In genomic region chr11:324611-325517, GRCh38 we compare ENCODE assay signal across 11 cellular contexts. TPM values are rescaled to one million over a fixed set of nuclear protein-coding genes. Genes with fewer than 3 reads are reported as not detected.
DNase-seq lines count a peak whose midpoint lies in the region; ATAC-seq and TF ChIP-seq lines count a peak whose summit lies in the region.
"Not testable (repeated sequence)": the region's sequence is repeated elsewhere in the genome, so short reads cannot be mapped to it uniquely, and the experiment has no call there.
"Had no signal": no experiment of that assay in that cellular context is flagged by ENCODE, and none has a peak within 500 bp of the region (broad histone marks: within the 10 kb centered on the region; RNA-seq: fewer than 3 reads in every experiment).

No MANE protein-coding gene starts in this region.

- TF ChIP-seq POLR2A in testis (IDR thresholded peaks at IDR 0.05) = not testable (repeated sequence)

- H3K9me3 Mint-ChIP-seq in activated naive CD4-positive, alpha-beta T cell treated with anti-CD3 and anti-CD28 coated beads for 36 hours; mesothelial cell of epicardium: not testable (repeated sequence)

- not testable (repeated sequence) for H3K36me3 Mint-ChIP-seq in activated naive CD4-positive, alpha-beta T cell treated with anti-CD3 and anti-CD28 coated beads for 36 hours (ENCODE audit: low read depth); mesothelial cell of epicardium

- H3K27ac ChIP-seq in AG04450 (ENCODE audit: low read depth, low read length) (peak overlapping the region; percentile 21), Panc1 (ENCODE audit: low read length) (peak overlapping the region; percentile 53), coronary artery (peak overlapping the region; percentile 60 to 88), rectal smooth muscle tissue (ENCODE audit: low read depth, low read length) (peak overlapping the region; percentile 92), testis (peak overlapping the region; percentile 91 to 94)

- POLR2A ChIA-PET in AG04450 (lab: Yijun Ruan, JAX) (interaction anchor here (1.0 kb wide), 1 partner anchor 31 kb away, joined by 4 read pairs; no protein-coding TSS in a partner anchor), Panc1 (lab: Charles Lee) (interaction anchor here (0.8 to 1.3 kb wide), 3 partner anchors 15 to 77 kb away, joined by 3 to 5 read pairs (median 3); no protein-coding TSS in a partner anchor)

- H3K4me1 ChIP-seq in Panc1 (ENCODE audit: control insufficient read depth, insufficient read depth, low read length) = peaks cover 32% of the 10 kb centered on the region
- peaks cover 32% of the 10 kb centered on the region for H3K4me1 ChIP-seq in rectal smooth muscle tissue (ENCODE audit: control insufficient read depth, insufficient read depth, low read length)
- peaks cover 67% of the 10 kb centered on the region for H3K4me1 ChIP-seq in testis

- H3K27me3 ChIP-seq in AG04450 (ENCODE audit: control insufficient read depth, insufficient read depth, low read length); Panc1 (ENCODE audit: control insufficient read depth, insufficient read depth, low read length); rectal smooth muscle tissue (ENCODE audit: control insufficient read depth, insufficient read depth, low read length); testis: not testable (repeated sequence)

- not testable (repeated sequence) for H3K4me3 Mint-ChIP-seq in activated naive CD4-positive, alpha-beta T cell treated with anti-CD3 and anti-CD28 coated beads for 36 hours
- H3K4me3 Mint-ChIP-seq in mesothelial cell of epicardium = peak overlapping the region; percentile 32

- H3K4me3 ChIP-seq in AG04450 (ENCODE audit: low read depth, low read length); Panc1 (ENCODE audit: low read depth in 2 of 2, low read length in 2 of 2); rectal smooth muscle tissue (ENCODE audit: low read length); testis: not testable (repeated sequence)
- H3K4me3 ChIP-seq in coronary artery = peak overlapping the region; percentile 43

- H3K9ac ChIP-seq in rectal smooth muscle tissue (ENCODE audit: low read length) = not testable (repeated sequence)

- BruUV-seq in Panc1 (replicated peaks; lab: Mats Ljungman, UMichigan) = not testable (repeated sequence)

- ATAC-seq in Panc1, left cardiac atrium: not testable (repeated sequence)

- in situ Hi-C loops in Panc1 (cut with HindIII; ENCODE audit: low pct_unique_long_range_greater_than_20kb, low sequenced_read_pairs) = not testable (repeated sequence)

- CTCF ChIA-PET in AG04450 (lab: Charles Lee); Panc1 (lab: Charles Lee): not testable (repeated sequence)
- CTCF ChIA-PET in activated naive CD4-positive, alpha-beta T cell treated with anti-CD3 and anti-CD28 coated beads for 36 hours (lab: Charles Lee) = interaction anchor here (0.8 to 1.1 kb wide), 2 partner anchors 12 to 15 kb away, joined by 4 to 6 read pairs; no protein-coding TSS in a partner anchor

- peak overlapping the region; percentile 69 for H3K27ac Mint-ChIP-seq in activated naive CD4-positive, alpha-beta T cell treated with anti-CD3 and anti-CD28 coated beads for 36 hours
- peak overlapping the region; percentile 95 for H3K27ac Mint-ChIP-seq in mesothelial cell of epicardium

- WGBS in testis, 2 donors = 29 to 35% methylated on average over 25 to 28 of the region's 34 CpGs

- not testable (repeated sequence) for H3K36me3 ChIP-seq in Panc1 (ENCODE audit: control insufficient read depth, insufficient read depth, low read length); rectal smooth muscle tissue (ENCODE audit: control insufficient read depth, insufficient read depth, low read length); testis (ENCODE audit: low read depth, missing control alignments)

- peaks cover 62% of the 10 kb centered on the region for H3K4me1 Mint-ChIP-seq in activated naive CD4-positive, alpha-beta T cell treated with anti-CD3 and anti-CD28 coated beads for 36 hours (ENCODE audit: low read depth)
- H3K4me1 Mint-ChIP-seq in mesothelial cell of epicardium = peaks cover 38% of the 10 kb centered on the region

- not testable (repeated sequence) for H3K9me3 ChIP-seq in AG04450 (ENCODE audit: control insufficient read depth, insufficient read depth, low read length); Panc1 (ENCODE audit: control insufficient read depth, insufficient read depth, low read depth, low read length); testis

- not testable (repeated sequence) for TF ChIP-seq CTCF in AG04450 (IDR thresholded peaks at IDR 0.05; ENCODE audit: low read depth, low read length); Panc1 (IDR thresholded peaks at IDR 0.05); coronary artery (IDR thresholded peaks at IDR 0.05); mesothelial cell of epicardium (IDR thresholded peaks at IDR 0.05; ENCODE audit: unreplicated experiment); testis (IDR thresholded peaks at IDR 0.05)

- DNase-seq in AG04450 (ENCODE audit: low read depth, low spot score); Panc1 (ENCODE audit: low read depth, low spot score); activated naive CD4-positive, alpha-beta T cell treated with anti-CD3 and anti-CD28 coated beads for 36 hours; mesothelial cell of epicardium (ENCODE audit: low spot score in 2 of 2, unreplicated experiment in 2 of 2): not testable (repeated sequence)
- DNase-seq in coronary artery (ENCODE audit: low spot score) (peak; percentile 70), left cardiac atrium (peak; percentile 57), testis (peak; percentile 78)

- intact Hi-C loops in Panc1 (cut with micrococcal nuclease; ENCODE audit: unreplicated experiment); activated naive CD4-positive, alpha-beta T cell treated with anti-CD3 and anti-CD28 coated beads for 36 hours (cut with micrococcal nuclease); left cardiac atrium (cut with DNase I); testis (cut with DNase I; ENCODE audit: low total_unique reads): not testable (repeated sequence)

- H3K27me3 Mint-ChIP-seq in activated naive CD4-positive, alpha-beta T cell treated with anti-CD3 and anti-CD28 coated beads for 36 hours (ENCODE audit: low read depth); mesothelial cell of epicardium (ENCODE audit: low read depth): not testable (repeated sequence)

RNA-seq across cellular contexts. Expression of gene IFITM3, which starts 4.2 kb away (rescaled TPM):
- polyA plus RNA-seq in AG04450 (2011; rRNA removed) (426 and 760 TPM in 2 replicates), testis (ENCODE audit: insufficient read depth, low read depth, low replicate concordance) (717 TPM)
- polyA minus RNA-seq in AG04450 (2011; rRNA and poly(A)+ RNA removed) = 529 and 721 TPM in 2 replicates
- total RNA-seq in Panc1 (2021; ENCODE audit: unreplicated experiment) (614 TPM), left cardiac atrium (100 to 1,000 TPM; 669 to 779 TPM), mesothelial cell of epicardium (540 to 561 TPM (median 547 TPM) in 3 replicates), testis (100 to 1,000 TPM; 256 to 459 TPM)
- polyA plus RNA-seq in Panc1 (2012; ENCODE audit: insufficient read length) = 1,322 TPM
- 10 to 100 TPM; 54.5 to 56.6 TPM for total RNA-seq in activated naive CD4-positive, alpha-beta T cell treated with anti-CD3 and anti-CD28 coated beads for 36 hours

RNA-seq across cellular contexts. Expression of gene IFITM1, which starts 11.0 kb away (rescaled TPM):
- polyA plus RNA-seq in AG04450 (2011; rRNA removed) (62.1 and 81.6 TPM in 2 replicates), testis (ENCODE audit: insufficient read depth, low read depth, low replicate concordance) (146 TPM)
- polyA minus RNA-seq in AG04450 (2011; rRNA and poly(A)+ RNA removed) = 50.6 and 68.9 TPM in 2 replicates
- total RNA-seq in Panc1 (2021; ENCODE audit: unreplicated experiment) (66.3 TPM), left cardiac atrium (100 to 1,000 TPM; 151 to 215 TPM), mesothelial cell of epicardium (120 to 128 TPM (median 122 TPM) in 3 replicates), testis (10 to 100 TPM; 63.1 to 93.3 TPM)
- 206 TPM for polyA plus RNA-seq in Panc1 (2012; ENCODE audit: insufficient read length)
- 100 to 1,000 TPM; 359 to 378 TPM for total RNA-seq in activated naive CD4-positive, alpha-beta T cell treated with anti-CD3 and anti-CD28 coated beads for 36 hours

RNA-seq across cellular contexts. Expression of gene IFITM2, which starts 17.2 kb away (rescaled TPM):
- polyA plus RNA-seq in AG04450 (2011; rRNA removed) (219 and 367 TPM in 2 replicates), testis (ENCODE audit: insufficient read depth, low read depth, low replicate concordance) (283 TPM)
- 189 and 258 TPM in 2 replicates for polyA minus RNA-seq in AG04450 (2011; rRNA and poly(A)+ RNA removed)
- total RNA-seq in Panc1 (2021; ENCODE audit: unreplicated experiment) (183 TPM), left cardiac atrium (100 to 1,000 TPM; 420 to 494 TPM), mesothelial cell of epicardium (208 to 224 TPM (median 210 TPM) in 3 replicates), testis (100 to 1,000 TPM; 119 to 169 TPM)
- 402 TPM for polyA plus RNA-seq in Panc1 (2012; ENCODE audit: insufficient read length)
- total RNA-seq in activated naive CD4-positive, alpha-beta T cell treated with anti-CD3 and anti-CD28 coated beads for 36 hours = 100 to 1,000 TPM; 760 to 802 TPM

RNA-seq across cellular contexts. Expression of gene IFITM5, which starts 25.5 kb away (rescaled TPM):
- polyA plus RNA-seq in AG04450 (2011; rRNA removed) = not detected in 2 replicates
- not detected in 2 replicates for polyA minus RNA-seq in AG04450 (2011; rRNA and poly(A)+ RNA removed)
- total RNA-seq in Panc1 (2021; ENCODE audit: unreplicated experiment) = not detected
- 0.30 TPM for polyA plus RNA-seq in Panc1 (2012; ENCODE audit: insufficient read length)
- total RNA-seq in activated naive CD4-positive, alpha-beta T cell treated with anti-CD3 and anti-CD28 coated beads for 36 hours = not detected
- total RNA-seq in left cardiac atrium = not detected
- total RNA-seq in mesothelial cell of epicardium = not detected in 3 replicates
- not detected for total RNA-seq in testis
- polyA plus RNA-seq in testis (ENCODE audit: insufficient read depth, low read depth, low replicate concordance) = not detected
- total RNA-seq: A172, cerebellum, lower leg skin had no signal

RNA-seq across cellular contexts. Expression of gene PGGHG, which starts 35.9 kb away (rescaled TPM):
- polyA plus RNA-seq in AG04450 (2011; rRNA removed) (4.0 and 5.2 TPM in 2 replicates), testis (ENCODE audit: insufficient read depth, low read depth, low replicate concordance) (8.2 TPM)
- 1.9 and 2.6 TPM in 2 replicates for polyA minus RNA-seq in AG04450 (2011; rRNA and poly(A)+ RNA removed)
- total RNA-seq in Panc1 (2021; ENCODE audit: unreplicated experiment) (115 TPM), left cardiac atrium (10 to 100 TPM; 10.8 to 15.8 TPM), mesothelial cell of epicardium (101 to 109 TPM (median 103 TPM) in 3 replicates), testis (10 to 100 TPM; 26.5 to 32.5 TPM)
- 129 TPM for polyA plus RNA-seq in Panc1 (2012; ENCODE audit: insufficient read length)
- total RNA-seq in activated naive CD4-positive, alpha-beta T cell treated with anti-CD3 and anti-CD28 coated beads for 36 hours = 100 to 1,000 TPM in 1 of 2 experiments, 10 to 100 TPM in 1; 99.6 to 101 TPM

Comparison
In these comparisons a context has a peak if more than half of its experiments do, and no peak if none do; other contexts are left out.
1. H3K27ac ChIP-seq: peak in every context shown above with its lines; median percentile 92 in testis; 92 in rectal smooth muscle tissue; 74 in coronary artery; 53 in Panc1; 21 in AG04450.